ENCODE assay signal across 1 cellular context in genomic region chr15:63048115-63048985, GRCh38.
TF ChIP-seq lines count a peak whose summit lies in the region.

No MANE protein-coding gene starts in this region.

TF ChIP-seq in HepG2, 621 proteins besides CTCF, POLR2A, EP300 and RAD21 (continued from another document and continues in another):
- TF ChIP-seq, protein P1, sequence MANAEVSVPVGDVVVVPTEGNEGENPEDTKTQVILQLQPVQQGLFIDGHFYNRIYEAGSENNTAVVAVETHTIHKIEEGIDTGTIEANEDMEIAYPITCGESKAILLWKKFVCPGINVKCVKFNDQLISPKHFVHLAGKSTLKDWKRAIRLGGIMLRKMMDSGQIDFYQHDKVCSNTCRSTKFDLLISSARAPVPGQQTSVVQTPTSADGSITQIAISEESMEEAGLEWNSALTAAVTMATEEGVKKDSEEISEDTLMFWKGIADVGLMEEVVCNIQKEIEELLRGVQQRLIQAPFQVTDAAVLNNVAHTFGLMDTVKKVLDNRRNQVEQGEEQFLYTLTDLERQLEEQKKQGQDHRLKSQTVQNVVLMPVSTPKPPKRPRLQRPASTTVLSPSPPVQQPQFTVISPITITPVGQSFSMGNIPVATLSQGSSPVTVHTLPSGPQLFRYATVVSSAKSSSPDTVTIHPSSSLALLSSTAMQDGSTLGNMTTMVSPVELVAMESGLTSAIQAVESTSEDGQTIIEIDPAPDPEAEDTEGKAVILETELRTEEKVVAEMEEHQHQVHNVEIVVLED (CRISPR knock-in tag; IDR thresholded peaks at IDR 0.05; ENCODE audit: borderline replicate concordance): peak; percentile 59; the same call in 1 of the 2 replicates
- TF ChIP-seq ISX (CRISPR knock-in tag; conservative IDR thresholded peaks at IDR 0.05) (no peak), ZNF703 (CRISPR knock-in tag; IDR thresholded peaks at IDR 0.05; ENCODE audit: borderline replicate concordance) (no peak; the same call in 1 of the 2 replicates), GRHL1 (CRISPR knock-in tag; conservative IDR thresholded peaks at IDR 0.05) (no peak), FOXP1 (IDR thresholded peaks at IDR 0.05) (no peak), FOXP1 (CRISPR knock-in tag; IDR thresholded peaks at IDR 0.05) (no peak), ZNF780A (CRISPR knock-in tag; IDR thresholded peaks at IDR 0.05) (peak; percentile 78; the same call in 1 of the 2 replicates), ZNF557 (CRISPR knock-in tag; IDR thresholded peaks at IDR 0.05) (peak; percentile 26; the same call in 1 of the 2 replicates), ZNF816 (CRISPR knock-in tag; IDR thresholded peaks at IDR 0.05; ENCODE audit: borderline replicate concordance) (peak; percentile 56; the same call in 1 of the 2 replicates), MTA1 (CRISPR knock-in tag; IDR thresholded peaks at IDR 0.05; ENCODE audit: borderline replicate concordance) (peak; percentile 88; the same call in 1 of the 2 replicates), ZNF777 (CRISPR knock-in tag; IDR thresholded peaks at IDR 0.05) (peak; percentile 82; the same call in 1 of the 2 replicates), ZBTB37 (CRISPR knock-in tag; IDR thresholded peaks at IDR 0.05) (no peak), HMG20A (CRISPR knock-in tag; IDR thresholded peaks at IDR 0.05; ENCODE audit: borderline replicate concordance) (no peak; the same call in 1 of the 2 replicates), ISL2 (CRISPR knock-in tag; IDR thresholded peaks at IDR 0.05) (peak; percentile 69), ZNF652 (CRISPR knock-in tag; IDR thresholded peaks at IDR 0.05; ENCODE audit: borderline replicate concordance, low read depth) (no peak), ZNF775 (CRISPR knock-in tag; IDR thresholded peaks at IDR 0.05; ENCODE audit: borderline replicate concordance) (no peak), ZNF709 (CRISPR knock-in tag; IDR thresholded peaks at IDR 0.05) (0 out of 2 replicates have a peak, but pooled peaks have one; percentile 6), CEBPG (CRISPR knock-in tag; IDR thresholded peaks at IDR 0.05) (no peak; the same call in 1 of the 2 replicates), ZNF549 (CRISPR knock-in tag; IDR thresholded peaks at IDR 0.05) (no peak), MAFF (IDR thresholded peaks at IDR 0.05; ENCODE audit: low read depth, low read length) (no peak), KLF9 (CRISPR knock-in tag; IDR thresholded peaks at IDR 0.05; ENCODE audit: low read depth) (no peak), CCAR2 (optimal IDR thresholded peaks at IDR 0.05; ENCODE audit: low read depth, low read length) (no peak), XBP1 (CRISPR knock-in tag; IDR thresholded peaks at IDR 0.05) (no peak), MXD3 (CRISPR knock-in tag; IDR thresholded peaks at IDR 0.05) (peak; percentile 39; the same call in 1 of the 2 replicates), NFIB (CRISPR knock-in tag; IDR thresholded peaks at IDR 0.05; ENCODE audit: borderline replicate concordance) (no peak), ZMYM2 (CRISPR knock-in tag; IDR thresholded peaks at IDR 0.05) (no peak), HDAC2 (CRISPR knock-in tag; IDR thresholded peaks at IDR 0.05) (peak; percentile 55), MTERF4 (CRISPR knock-in tag; IDR thresholded peaks at IDR 0.05) (no peak; the same call in 1 of the 2 replicates), ZFY (CRISPR knock-in tag; IDR thresholded peaks at IDR 0.05) (peak; percentile 80), ZNF160 (CRISPR knock-in tag; IDR thresholded peaks at IDR 0.05) (peak; percentile 81; the same call in 1 of the 2 replicates), ONECUT2 (CRISPR knock-in tag; IDR thresholded peaks at IDR 0.05) (no peak), ZKSCAN1 (IDR thresholded peaks at IDR 0.05; ENCODE audit: low read length) (no peak), NPAS2 (CRISPR knock-in tag; IDR thresholded peaks at IDR 0.05; ENCODE audit: borderline replicate concordance) (0 out of 2 replicates have a peak, but pooled peaks have one; percentile 18), SAFB2 (CRISPR knock-in tag; IDR thresholded peaks at IDR 0.05; ENCODE audit: borderline replicate concordance, low read depth) (no peak; the same call in 1 of the 2 replicates), ZNF546 (CRISPR knock-in tag; conservative IDR thresholded peaks at IDR 0.05) (peak; percentile 54; the same call in 1 of the 2 replicates), ZNF724P (CRISPR knock-in tag; IDR thresholded peaks at IDR 0.05; ENCODE audit: borderline replicate concordance) (no peak), ZSCAN20 (CRISPR knock-in tag; IDR thresholded peaks at IDR 0.05; ENCODE audit: borderline replicate concordance) (peak; percentile 70), FIP1L1 (IDR thresholded peaks at IDR 0.05; ENCODE audit: borderline replicate concordance, insufficient read depth, low read depth, low read length) (no peak), ATF5 (CRISPR knock-in tag; IDR thresholded peaks at IDR 0.05; ENCODE audit: low read depth) (peak; percentile 62; the same call in 1 of the 2 replicates)
- TF ChIP-seq, protein P2, sequence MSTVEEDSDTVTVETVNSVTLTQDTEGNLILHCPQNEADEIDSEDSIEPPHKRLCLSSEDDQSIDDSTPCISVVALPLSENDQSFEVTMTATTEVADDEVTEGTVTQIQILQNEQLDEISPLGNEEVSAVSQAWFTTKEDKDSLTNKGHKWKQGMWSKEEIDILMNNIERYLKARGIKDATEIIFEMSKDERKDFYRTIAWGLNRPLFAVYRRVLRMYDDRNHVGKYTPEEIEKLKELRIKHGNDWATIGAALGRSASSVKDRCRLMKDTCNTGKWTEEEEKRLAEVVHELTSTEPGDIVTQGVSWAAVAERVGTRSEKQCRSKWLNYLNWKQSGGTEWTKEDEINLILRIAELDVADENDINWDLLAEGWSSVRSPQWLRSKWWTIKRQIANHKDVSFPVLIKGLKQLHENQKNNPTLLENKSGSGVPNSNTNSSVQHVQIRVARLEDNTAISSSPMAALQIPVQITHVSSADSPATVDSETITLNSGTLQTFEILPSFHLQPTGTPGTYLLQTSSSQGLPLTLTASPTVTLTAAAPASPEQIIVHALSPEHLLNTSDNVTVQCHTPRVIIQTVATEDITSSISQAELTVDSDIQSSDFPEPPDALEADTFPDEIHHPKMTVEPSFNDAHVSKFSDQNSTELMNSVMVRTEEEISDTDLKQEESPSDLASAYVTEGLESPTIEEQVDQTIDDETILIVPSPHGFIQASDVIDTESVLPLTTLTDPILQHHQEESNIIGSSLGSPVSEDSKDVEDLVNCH (CRISPR knock-in tag; IDR thresholded peaks at IDR 0.05): no peak
- TF ChIP-seq, protein P3, sequence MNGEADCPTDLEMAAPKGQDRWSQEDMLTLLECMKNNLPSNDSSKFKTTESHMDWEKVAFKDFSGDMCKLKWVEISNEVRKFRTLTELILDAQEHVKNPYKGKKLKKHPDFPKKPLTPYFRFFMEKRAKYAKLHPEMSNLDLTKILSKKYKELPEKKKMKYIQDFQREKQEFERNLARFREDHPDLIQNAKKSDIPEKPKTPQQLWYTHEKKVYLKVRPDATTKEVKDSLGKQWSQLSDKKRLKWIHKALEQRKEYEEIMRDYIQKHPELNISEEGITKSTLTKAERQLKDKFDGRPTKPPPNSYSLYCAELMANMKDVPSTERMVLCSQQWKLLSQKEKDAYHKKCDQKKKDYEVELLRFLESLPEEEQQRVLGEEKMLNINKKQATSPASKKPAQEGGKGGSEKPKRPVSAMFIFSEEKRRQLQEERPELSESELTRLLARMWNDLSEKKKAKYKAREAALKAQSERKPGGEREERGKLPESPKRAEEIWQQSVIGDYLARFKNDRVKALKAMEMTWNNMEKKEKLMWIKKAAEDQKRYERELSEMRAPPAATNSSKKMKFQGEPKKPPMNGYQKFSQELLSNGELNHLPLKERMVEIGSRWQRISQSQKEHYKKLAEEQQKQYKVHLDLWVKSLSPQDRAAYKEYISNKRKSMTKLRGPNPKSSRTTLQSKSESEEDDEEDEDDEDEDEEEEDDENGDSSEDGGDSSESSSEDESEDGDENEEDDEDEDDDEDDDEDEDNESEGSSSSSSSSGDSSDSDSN (CRISPR knock-in tag; IDR thresholded peaks at IDR 0.05): peak; percentile 96; the same call in 1 of the 2 replicates
- TF ChIP-seq, protein P4, sequence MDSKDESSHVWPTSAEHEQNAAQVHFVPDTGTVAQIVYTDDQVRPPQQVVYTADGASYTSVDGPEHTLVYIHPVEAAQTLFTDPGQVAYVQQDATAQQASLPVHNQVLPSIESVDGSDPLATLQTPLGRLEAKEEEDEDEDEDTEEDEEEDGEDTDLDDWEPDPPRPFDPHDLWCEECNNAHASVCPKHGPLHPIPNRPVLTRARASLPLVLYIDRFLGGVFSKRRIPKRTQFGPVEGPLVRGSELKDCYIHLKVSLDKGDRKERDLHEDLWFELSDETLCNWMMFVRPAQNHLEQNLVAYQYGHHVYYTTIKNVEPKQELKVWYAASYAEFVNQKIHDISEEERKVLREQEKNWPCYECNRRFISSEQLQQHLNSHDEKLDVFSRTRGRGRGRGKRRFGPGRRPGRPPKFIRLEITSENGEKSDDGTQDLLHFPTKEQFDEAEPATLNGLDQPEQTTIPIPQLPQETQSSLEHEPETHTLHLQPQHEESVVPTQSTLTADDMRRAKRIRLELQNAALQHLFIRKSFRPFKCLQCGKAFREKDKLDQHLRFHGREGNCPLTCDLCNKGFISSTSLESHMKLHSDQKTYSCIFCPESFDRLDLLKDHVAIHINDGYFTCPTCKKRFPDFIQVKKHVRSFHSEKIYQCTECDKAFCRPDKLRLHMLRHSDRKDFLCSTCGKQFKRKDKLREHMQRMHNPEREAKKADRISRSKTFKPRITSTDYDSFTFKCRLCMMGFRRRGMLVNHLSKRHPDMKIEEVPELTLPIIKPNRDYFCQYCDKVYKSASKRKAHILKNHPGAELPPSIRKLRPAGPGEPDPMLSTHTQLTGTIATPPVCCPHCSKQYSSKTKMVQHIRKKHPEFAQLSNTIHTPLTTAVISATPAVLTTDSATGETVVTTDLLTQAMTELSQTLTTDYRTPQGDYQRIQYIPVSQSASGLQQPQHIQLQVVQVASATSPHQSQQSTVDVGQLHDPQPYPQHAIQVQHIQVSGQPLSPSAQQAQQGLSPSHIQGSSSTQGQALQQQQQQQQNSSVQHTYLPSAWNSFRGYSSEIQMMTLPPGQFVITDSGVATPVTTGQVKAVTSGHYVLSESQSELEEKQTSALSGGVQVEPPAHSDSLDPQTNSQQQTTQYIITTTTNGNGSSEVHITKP (CRISPR knock-in tag; IDR thresholded peaks at IDR 0.05; ENCODE audit: low read depth): no peak
- TF ChIP-seq, protein P5, sequence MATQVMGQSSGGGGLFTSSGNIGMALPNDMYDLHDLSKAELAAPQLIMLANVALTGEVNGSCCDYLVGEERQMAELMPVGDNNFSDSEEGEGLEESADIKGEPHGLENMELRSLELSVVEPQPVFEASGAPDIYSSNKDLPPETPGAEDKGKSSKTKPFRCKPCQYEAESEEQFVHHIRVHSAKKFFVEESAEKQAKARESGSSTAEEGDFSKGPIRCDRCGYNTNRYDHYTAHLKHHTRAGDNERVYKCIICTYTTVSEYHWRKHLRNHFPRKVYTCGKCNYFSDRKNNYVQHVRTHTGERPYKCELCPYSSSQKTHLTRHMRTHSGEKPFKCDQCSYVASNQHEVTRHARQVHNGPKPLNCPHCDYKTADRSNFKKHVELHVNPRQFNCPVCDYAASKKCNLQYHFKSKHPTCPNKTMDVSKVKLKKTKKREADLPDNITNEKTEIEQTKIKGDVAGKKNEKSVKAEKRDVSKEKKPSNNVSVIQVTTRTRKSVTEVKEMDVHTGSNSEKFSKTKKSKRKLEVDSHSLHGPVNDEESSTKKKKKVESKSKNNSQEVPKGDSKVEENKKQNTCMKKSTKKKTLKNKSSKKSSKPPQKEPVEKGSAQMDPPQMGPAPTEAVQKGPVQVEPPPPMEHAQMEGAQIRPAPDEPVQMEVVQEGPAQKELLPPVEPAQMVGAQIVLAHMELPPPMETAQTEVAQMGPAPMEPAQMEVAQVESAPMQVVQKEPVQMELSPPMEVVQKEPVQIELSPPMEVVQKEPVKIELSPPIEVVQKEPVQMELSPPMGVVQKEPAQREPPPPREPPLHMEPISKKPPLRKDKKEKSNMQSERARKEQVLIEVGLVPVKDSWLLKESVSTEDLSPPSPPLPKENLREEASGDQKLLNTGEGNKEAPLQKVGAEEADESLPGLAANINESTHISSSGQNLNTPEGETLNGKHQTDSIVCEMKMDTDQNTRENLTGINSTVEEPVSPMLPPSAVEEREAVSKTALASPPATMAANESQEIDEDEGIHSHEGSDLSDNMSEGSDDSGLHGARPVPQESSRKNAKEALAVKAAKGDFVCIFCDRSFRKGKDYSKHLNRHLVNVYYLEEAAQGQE (IDR thresholded peaks at IDR 0.05; ENCODE audit: borderline replicate concordance in 1 of 2, low read depth in 1 of 2, low read length in 2 of 2): no peak
